In the genomic region with DNA sequence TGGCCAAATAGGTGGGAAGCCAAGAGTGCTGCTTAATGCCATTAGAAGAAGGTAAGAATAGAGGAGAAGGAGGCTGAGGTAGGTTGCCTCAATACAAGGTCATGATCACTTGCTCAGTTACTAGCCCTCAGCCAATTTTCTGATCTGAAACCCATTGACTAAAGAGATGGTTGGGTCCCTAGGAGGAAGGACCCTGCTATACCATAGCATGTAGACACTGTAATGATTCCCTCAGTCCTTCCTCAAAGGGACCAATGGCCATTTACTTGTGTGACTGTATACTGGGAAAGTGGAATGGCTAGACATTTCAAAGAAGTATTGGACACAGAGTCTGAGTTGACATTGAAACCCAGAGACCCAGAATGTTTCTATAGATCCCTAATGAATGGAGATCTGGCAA, we compare ENCODE assay signal across 29 cellular contexts.
"Had no signal": no experiment of that assay in that cellular context is flagged by ENCODE, and none has a peak within 500 bp of the region (broad histone marks: within the 10 kb centered on the region; RNA-seq: fewer than 3 reads in every experiment).

No MANE protein-coding gene starts in this region.

- FAIRE-seq: urothelium cell line had no signal

- H3K4me1 ChIP-seq: stomach, testis, thyroid gland, tibial artery, tibial nerve, transverse colon, upper lobe of left lung, upper lobe of right lung, uterus, vagina had no signal

- H3K9me3 Mint-ChIP-seq: stimulated activated effector memory CD8-positive, alpha-beta T cell treated with anti-CD3 and anti-CD28 coated beads, Interleukin-12 subunit alpha, Interleukin-12 subunit beta, amount 100 ng/mL, for 72 hours; stimulated activated memory B cell treated with anti-CD40 and anti-IgM and Interleukin-4, amounts not matched to agents 10 μg/mL and 1 μg/mL and 100 μg/mL, for 72 hours; stimulated activated naive B cell treated with anti-CD40 and anti-IgM and Interleukin-4, amounts not matched to agents 10 μg/mL and 1 μg/mL and 100 μg/mL, for 72 hours; stimulated activated naive CD8-positive, alpha-beta T cell treated with anti-CD3 and anti-CD28 coated beads, Interleukin-15, Interleukin-2, amounts not matched to agents 100 ng/mL and 50 ng/mL, for 24 hours had no signal

- DNase-seq: stimulated activated CD4-positive, alpha-beta T cell treated with anti-CD3 and anti-CD28 coated beads, Interleukin-2, amount 100 ng/mL, for 48 hours; stimulated activated CD4-positive, alpha-beta T cell treated with anti-CD3 and anti-CD28 coated beads, Interleukin-4, amount 100 ng/mL, for 1 hour; stimulated activated CD4-positive, alpha-beta T cell treated with anti-CD3 and anti-CD28 coated beads, Interleukin-4, amount 100 ng/mL, for 24 hours; stimulated activated CD4-positive, alpha-beta T cell treated with anti-CD3 and anti-CD28 coated beads, Interleukin-4, amount 100 ng/mL, for 4 hours; stimulated activated CD8-positive, alpha-beta memory T cell treated with anti-CD3 and anti-CD28 coated beads, Interleukin-4, amount 100 ng/mL, for 48 hours; stimulated activated naive B cell treated with anti-CD40 and anti-IgM and Interleukin-4, amounts not matched to agents 10 μg/mL and 1 μg/mL and 100 μg/mL, for 72 hours; stimulated activated naive CD4-positive, alpha-beta T cell; stimulated activated naive CD4-positive, alpha-beta T cell treated with Interleukin-2 at 50 U/mL for 16 hours; stimulated activated naive CD8-positive, alpha-beta T cell treated with anti-CD3 and anti-CD28 coated beads, Interleukin-15, amount 100 ng/mL, for 72 hours; stimulated activated naive CD8-positive, alpha-beta T cell treated with anti-CD3 and anti-CD28 coated beads, Interleukin-15, Interleukin-2, amounts not matched to agents 100 U/mL and 50 U/mL, for 24 hours; stomach; substantia nigra; testis; thyroid gland; tibial artery; transverse colon; trophoblast cell; upper lobe of left lung; upper lobe of right lung; uterus had no signal

- H3K27ac ChIP-seq: stomach, suprapubic skin, testis, thoracic aorta, thyroid gland, tibial artery, tibial nerve, transverse colon, upper lobe of left lung, upper lobe of right lung, uterus, vagina had no signal

- H3K27me3 ChIP-seq: stomach, suprapubic skin, testis, thyroid gland, tibial artery, tibial nerve, transverse colon, upper lobe of left lung, upper lobe of right lung, uterus, vagina had no signal

- H3K36me3 ChIP-seq: stomach, suprapubic skin, thoracic aorta, thyroid gland, tibial artery, tibial nerve, transverse colon, upper lobe of left lung, upper lobe of right lung, uterus, vagina had no signal

- H3K4me3 ChIP-seq: stomach, suprapubic skin, testis, thoracic aorta, thyroid gland, tibial artery, tibial nerve, transverse colon, upper lobe of left lung, upper lobe of right lung, uterus, vagina had no signal

- H3K9me3 ChIP-seq: stomach, suprapubic skin, testis, thoracic aorta, thyroid gland, tibial artery, tibial nerve, transverse colon, upper lobe of left lung, upper lobe of right lung, uterus, vagina had no signal

- H3K4me1 Mint-ChIP-seq: stimulated activated effector memory CD8-positive, alpha-beta T cell treated with anti-CD3 and anti-CD28 coated beads, Interleukin-12 subunit alpha, Interleukin-12 subunit beta, amount 100 ng/mL, for 72 hours; stimulated activated memory B cell treated with anti-CD40 and anti-IgM and Interleukin-4, amounts not matched to agents 10 μg/mL and 1 μg/mL and 100 μg/mL, for 72 hours; stimulated activated naive B cell treated with anti-CD40 and anti-IgM and Interleukin-4, amounts not matched to agents 10 μg/mL and 1 μg/mL and 100 μg/mL, for 72 hours; stimulated activated naive CD8-positive, alpha-beta T cell treated with anti-CD3 and anti-CD28 coated beads, Interleukin-15, amount 100 ng/mL, for 72 hours had no signal

- H3K4me3 Mint-ChIP-seq: stimulated activated effector memory CD8-positive, alpha-beta T cell treated with anti-CD3 and anti-CD28 coated beads, Interleukin-12 subunit alpha, Interleukin-12 subunit beta, amount 100 ng/mL, for 72 hours; stimulated activated memory B cell treated with anti-CD40 and anti-IgM and Interleukin-4, amounts not matched to agents 10 μg/mL and 1 μg/mL and 100 μg/mL, for 72 hours; stimulated activated naive B cell treated with anti-CD40 and anti-IgM and Interleukin-4, amounts not matched to agents 10 μg/mL and 1 μg/mL and 100 μg/mL, for 72 hours; stimulated activated naive CD8-positive, alpha-beta T cell treated with anti-CD3 and anti-CD28 coated beads, Interleukin-15, amount 100 ng/mL, for 72 hours; stimulated activated naive CD8-positive, alpha-beta T cell treated with anti-CD3 and anti-CD28 coated beads, Interleukin-15, Interleukin-2, amounts not matched to agents 100 ng/mL and 50 ng/mL, for 24 hours; type B pancreatic cell had no signal

- H3K27ac Mint-ChIP-seq: stimulated activated effector memory CD8-positive, alpha-beta T cell treated with anti-CD3 and anti-CD28 coated beads, Interleukin-12 subunit alpha, Interleukin-12 subunit beta, amount 100 ng/mL, for 72 hours; stimulated activated memory B cell treated with anti-CD40 and anti-IgM and Interleukin-4, amounts not matched to agents 10 μg/mL and 1 μg/mL and 100 μg/mL, for 72 hours; stimulated activated naive B cell treated with anti-CD40 and anti-IgM and Interleukin-4, amounts not matched to agents 10 μg/mL and 1 μg/mL and 100 μg/mL, for 72 hours; stimulated activated naive CD8-positive, alpha-beta T cell treated with anti-CD3 and anti-CD28 coated beads, Interleukin-15, amount 100 ng/mL, for 72 hours; stimulated activated naive CD8-positive, alpha-beta T cell treated with anti-CD3 and anti-CD28 coated beads, Interleukin-15, Interleukin-2, amounts not matched to agents 100 ng/mL and 50 ng/mL, for 24 hours; type B pancreatic cell had no signal

- H3K36me3 Mint-ChIP-seq: stimulated activated effector memory CD8-positive, alpha-beta T cell treated with anti-CD3 and anti-CD28 coated beads, Interleukin-12 subunit alpha, Interleukin-12 subunit beta, amount 100 ng/mL, for 72 hours; stimulated activated memory B cell treated with anti-CD40 and anti-IgM and Interleukin-4, amounts not matched to agents 10 μg/mL and 1 μg/mL and 100 μg/mL, for 72 hours; stimulated activated naive B cell treated with anti-CD40 and anti-IgM and Interleukin-4, amounts not matched to agents 10 μg/mL and 1 μg/mL and 100 μg/mL, for 72 hours; type B pancreatic cell had no signal

- ATAC-seq: stimulated activated effector memory CD8-positive, alpha-beta T cell treated with anti-CD3 and anti-CD28 coated beads, Interleukin-12 subunit alpha, Interleukin-12 subunit beta, amount 100 ng/mL, for 72 hours; stimulated activated memory B cell treated with anti-CD40 and anti-IgM and Interleukin-4, amounts not matched to agents 10 μg/mL and 1 μg/mL and 100 μg/mL, for 72 hours; stimulated activated naive B cell treated with anti-CD40 and anti-IgM and Interleukin-4, amounts not matched to agents 10 μg/mL and 1 μg/mL and 100 μg/mL, for 72 hours; stimulated activated naive CD8-positive, alpha-beta T cell treated with anti-CD3 and anti-CD28 coated beads, Interleukin-15, amount 100 ng/mL, for 72 hours; stimulated activated naive CD8-positive, alpha-beta T cell treated with anti-CD3 and anti-CD28 coated beads, Interleukin-15, Interleukin-2, amounts not matched to agents 100 U/mL and 50 U/mL, for 24 hours; upper lobe of right lung had no signal
